17 cellular contexts compared by ENCODE assay signal in genomic region chr1:33237579-33237978, GRCh38. TPM values are rescaled to one million over a fixed set of nuclear protein-coding genes. Genes with fewer than 3 reads are reported as not detected.
DNase-seq lines count a peak whose midpoint lies in the region; ATAC-seq, FAIRE-seq and TF ChIP-seq lines count a peak whose summit lies in the region.
"Had no signal": no experiment of that assay in that cellular context is flagged by ENCODE, and none has a peak within 500 bp of the region (broad histone marks: within the 10 kb centered on the region; RNA-seq: fewer than 3 reads in every experiment).

No MANE protein-coding gene starts in this region.

- no peaks in the 10 kb centered on the region for H3K36me3 ChIP-seq in DND-41 (ENCODE audit: insufficient read depth, low read length)
- no peaks in the 10 kb centered on the region for H3K36me3 ChIP-seq in small intestine (ENCODE audit: control insufficient read depth in 2 of 2, insufficient read depth in 2 of 2, low read length in 2 of 2)
- H3K36me3 ChIP-seq: left lung, Peyer's patch had no signal

- peaks cover 2% of the 10 kb centered on the region for H3K27me3 Mint-ChIP-seq in activated CD4-positive, alpha-beta memory T cell treated with anti-CD3 and anti-CD28 coated beads for 36 hours

- H2AFZ ChIP-seq in DND-41 (ENCODE audit: low read depth, low read length): no peak overlapping the region

- H3K27ac ChIP-seq in DND-41 (ENCODE audit: low read length) (no peak overlapping the region), small intestine (ENCODE audit: low read depth in 1 of 2, low read length in 1 of 2) (no peak overlapping the region)
- H3K27ac ChIP-seq: A549, left lung, Peyer's patch had no signal

- peak; percentile 22 for DNase-seq in activated CD4-positive, CD25-positive, alpha-beta regulatory T cell treated with anti-CD3 and anti-CD28 coated beads, Interleukin-2, amount 50 U/mL, for 72 hours
- DNase-seq in activated CD4-positive, CD25-positive, alpha-beta regulatory T cell (lab: John Stamatoyannopoulos, UW): no peak
- DNase-seq in DND-41: no peak
- peak; percentile 31 for DNase-seq in activated CD4-positive, alpha-beta memory T cell treated with anti-CD3 and anti-CD28 coated beads for 36 hours
- DNase-seq in medulla oblongata (ENCODE audit: extremely low spot score): peak; percentile 21
- DNase-seq in small intestine: no peak
- DNase-seq in NCI-H446 treated with DMSO at 0.1 percent for 48 hours (lab: John Stamatoyannopoulos, UW): no peak
- DNase-seq: activated gamma-delta T cell; effector CD4-positive, alpha-beta T cell; hippocampal formation; left lung; NCI-H2029; NCI-H524 treated with DMSO at 0.1 percent for 48 hours; Peyer's patch had no signal

- no peak overlapping the region for H3K4me2 ChIP-seq in DND-41 (ENCODE audit: insufficient read depth, low read length)
- H3K4me2 ChIP-seq: A549 had no signal

- H3K9me3 Mint-ChIP-seq in activated CD4-positive, alpha-beta memory T cell treated with anti-CD3 and anti-CD28 coated beads for 36 hours: no peaks in the 10 kb centered on the region
- H3K9me3 Mint-ChIP-seq: CD8-positive, alpha-beta memory T cell had no signal

- H3K27ac Mint-ChIP-seq in activated CD4-positive, alpha-beta memory T cell treated with anti-CD3 and anti-CD28 coated beads for 36 hours: no peak overlapping the region

- intact Hi-C loops in activated CD4-positive, alpha-beta memory T cell treated with anti-CD3 and anti-CD28 coated beads for 36 hours (cut with micrococcal nuclease): no loop called here

- CTCF ChIA-PET in activated CD4-positive, alpha-beta memory T cell treated with anti-CD3 and anti-CD28 coated beads for 36 hours (lab: Charles Lee): interaction anchor here (1.0 to 1.5 kb wide), 4 partner anchors 58 to 183 kb away, joined by 3 to 5 read pairs (median 3); no protein-coding TSS in a partner anchor

- H3K36me3 Mint-ChIP-seq in activated CD4-positive, alpha-beta memory T cell treated with anti-CD3 and anti-CD28 coated beads for 36 hours: no peaks in the 10 kb centered on the region
- H3K36me3 Mint-ChIP-seq: CD8-positive, alpha-beta memory T cell had no signal

- no peak overlapping the region for H3K9ac ChIP-seq in DND-41 (ENCODE audit: low read depth, low read length)

- no peaks in the 10 kb centered on the region for H3K79me2 ChIP-seq in DND-41 (ENCODE audit: insufficient read depth, low read length)

- no peak for FAIRE-seq in small intestine (lab: Jason Lieb, UNC)
- FAIRE-seq: A549 had no signal

- no peaks in the 10 kb centered on the region for H3K9me3 ChIP-seq in DND-41 (ENCODE audit: insufficient read depth, low read length, severe bottlenecking)
- no peaks in the 10 kb centered on the region for H3K9me3 ChIP-seq in small intestine (ENCODE audit: control insufficient read depth, low read depth)
- H3K9me3 ChIP-seq: A549, left lung, Peyer's patch had no signal

- 74 to 82% (median 77%) methylated on average over 6 of the region's 6 CpGs for WGBS in small intestine, 3 donors

- peaks cover 8% of the 10 kb centered on the region for H3K4me1 Mint-ChIP-seq in activated CD4-positive, alpha-beta memory T cell treated with anti-CD3 and anti-CD28 coated beads for 36 hours (ENCODE audit: low read depth)

- H4K20me1 ChIP-seq in DND-41 (ENCODE audit: insufficient read depth, low read length): no peaks in the 10 kb centered on the region

- POLR2A ChIA-PET in activated CD4-positive, alpha-beta memory T cell treated with anti-CD3 and anti-CD28 coated beads for 36 hours (lab: Charles Lee): no interaction called here

- peak; percentile 49; the same call in 1 of the 3 replicates for ATAC-seq in DND-41 (ENCODE audit: insufficient read depth, low read depth)
- no peak for ATAC-seq in HG03378 (IDR thresholded peaks at IDR 0.05; ENCODE audit: unreplicated experiment)
- ATAC-seq: A549, left lung had no signal

- H3K4me3 ChIP-seq in DND-41 (ENCODE audit: low read depth in 1 of 2, low read length in 2 of 2) (no peak overlapping the region), small intestine (ENCODE audit: low read depth in 1 of 2, low read length in 2 of 2) (no peak overlapping the region)
- H3K4me3 ChIP-seq: A549, left lung, Peyer's patch had no signal

- TF ChIP-seq CTCF in DND-41 (IDR thresholded peaks at IDR 0.05; ENCODE audit: borderline replicate concordance, extremely low read depth, low read length, poor library complexity, severe bottlenecking): no peak

- no peak overlapping the region for H3K4me3 Mint-ChIP-seq in activated CD4-positive, alpha-beta memory T cell treated with anti-CD3 and anti-CD28 coated beads for 36 hours
- H3K4me3 Mint-ChIP-seq: CD8-positive, alpha-beta memory T cell had no signal

- peaks cover 6% of the 10 kb centered on the region for H3K27me3 ChIP-seq in DND-41 (ENCODE audit: insufficient read depth, low read length, poor library complexity)
- H3K27me3 ChIP-seq in small intestine (ENCODE audit: control insufficient read depth in 2 of 2, insufficient read depth in 2 of 2, low read length in 2 of 2): no peaks in the 10 kb centered on the region
- H3K27me3 ChIP-seq: left lung, Peyer's patch had no signal

- peaks cover 11% of the 10 kb centered on the region for H3K4me1 ChIP-seq in DND-41 (ENCODE audit: insufficient read depth, low read length)
- no peaks in the 10 kb centered on the region for H3K4me1 ChIP-seq in small intestine (ENCODE audit: control insufficient read depth in 2 of 2, insufficient read depth in 1 of 2, low read depth in 1 of 2, low read length in 1 of 2)
- H3K4me1 ChIP-seq: A549, Peyer's patch had no signal

RNA-seq across cellular contexts. Expression of gene ZNF362, which starts 18.7 kb away (rescaled TPM):
- 10 to 100 TPM in 1 of 2 experiments, 1 to 10 TPM in 1; 8.7 to 12.9 TPM for total RNA-seq in activated CD4-positive, alpha-beta memory T cell treated with anti-CD3 and anti-CD28 coated beads for 36 hours
- polyA plus RNA-seq in small intestine: 10 to 100 TPM in 1 of 3 donors, 1 to 10 TPM in 2; 3.1 to 10.6 (median 5.7) TPM

RNA-seq across cellular contexts. Expression of gene TRIM62, which starts 55.7 kb away (rescaled TPM):
- 1 to 10 TPM; 3.6 to 3.9 TPM for total RNA-seq in activated CD4-positive, alpha-beta memory T cell treated with anti-CD3 and anti-CD28 coated beads for 36 hours
- 1 to 10 TPM; 2.4 to 3.6 (median 2.7) TPM for polyA plus RNA-seq in small intestine

Comparison
In these comparisons a context has a peak if more than half of its experiments do, and no peak if none do; other contexts are left out.
1. DNase-seq: peak in activated CD4-positive, CD25-positive, alpha-beta regulatory T cell treated with anti-CD3 and anti-CD28 coated beads, Interleukin-2, amount 50 U/mL, for 72 hours (single experiment), activated CD4-positive, alpha-beta memory T cell treated with anti-CD3 and anti-CD28 coated beads for 36 hours (single experiment) and medulla oblongata (single experiment); none in activated CD4-positive, CD25-positive, alpha-beta regulatory T cell (0 of 4), DND-41 (single experiment), small intestine (single experiment) and NCI-H446 treated with DMSO at 0.1 percent for 48 hours (single experiment).